ENCODE assay signal across 16 cellular contexts in genomic region chr10:35667270-35667889, GRCh38. TPM values are rescaled to one million over a fixed set of nuclear protein-coding genes. Genes with fewer than 3 reads are reported as not detected.
DNase-seq lines count a peak whose midpoint lies in the region; ATAC-seq, FAIRE-seq and TF ChIP-seq lines count a peak whose summit lies in the region.
"Had no signal": no experiment of that assay in that cellular context is flagged by ENCODE, and none has a peak within 500 bp of the region (broad histone marks: within the 10 kb centered on the region; RNA-seq: fewer than 3 reads in every experiment).

No MANE protein-coding gene starts in this region.

- H3K79me1 ChIP-seq in H9 (ENCODE audit: insufficient read depth, low read depth, low read length, poor library complexity, severe bottlenecking), result no peaks in the 10 kb centered on the region

- H2BK15ac ChIP-seq in H9 (ENCODE audit: low read depth, low read length), result no peak overlapping the region

- 91% methylated on average over 1 of the region's 4 CpGs for WGBS in H9 (ENCODE audit: extremely low coverage, insufficient read length, low lambda C conversion rate)
- 42% methylated on average over 4 of the region's 4 CpGs for WGBS in GM12878 (ENCODE audit: insufficient coverage, insufficient replicate concordance, low lambda C conversion rate, missing lambda C conversion rate)
- WGBS in suprapubic skin, result 81% methylated on average over 4 of the region's 4 CpGs

- RAD21 ChIA-PET in GM12878 (lab: Charles Lee; ENCODE audit: unreplicated experiment), result no interaction called here

- H3K14ac ChIP-seq in H9 (ENCODE audit: insufficient read depth, low read length), result no peak overlapping the region

- H3K79me2 ChIP-seq in H9 (ENCODE audit: insufficient read depth, low read length) (no peaks in the 10 kb centered on the region), GM12878 (ENCODE audit: control insufficient read depth, insufficient read depth, low read length) (no peaks in the 10 kb centered on the region)

- peak overlapping the region in 1 of 2 experiments; percentile 38; a peak in 2 of 5 replicates for H3K4me3 Mint-ChIP-seq in H9
- H3K4me3 Mint-ChIP-seq in glutamatergic neuron (ENCODE audit: unreplicated experiment), result peak overlapping the region; percentile 5
- H3K4me3 Mint-ChIP-seq in stimulated activated effector memory CD8-positive, alpha-beta T cell treated with anti-CD3 and anti-CD28 coated beads, Interleukin-12 subunit alpha, Interleukin-12 subunit beta, amount 100 ng/mL, for 72 hours, result no peak overlapping the region
- H3K4me3 Mint-ChIP-seq: CD4-positive, CD25-positive, alpha-beta regulatory T cell; IgD-negative memory B cell had no signal

- no peak overlapping the region for H3K4ac ChIP-seq in H9 (ENCODE audit: low read depth, low read length)

- no peak overlapping the region for H3K56ac ChIP-seq in H9 (ENCODE audit: insufficient read length, low read depth, low read length)

- H3K36me3 ChIP-seq in GM12878 (ENCODE audit: control insufficient read depth in 2 of 2, insufficient read depth in 2 of 2, low read length in 1 of 2), result no peaks in the 10 kb centered on the region
- H3K36me3 ChIP-seq in suprapubic skin, result no peaks in the 10 kb centered on the region
- H3K36me3 ChIP-seq: BLaER1 treated with 17β-estradiol and CSF1 and Interleukin-3, amounts not matched to agents 10 nM and 100 nM had no signal

- H2BK120ac ChIP-seq in H9 (ENCODE audit: low read depth, low read length, poor library complexity, severe bottlenecking), result no peak overlapping the region

- H3K27me3 ChIP-seq in H9 (ENCODE audit: insufficient read depth, low read length) (no peaks in the 10 kb centered on the region), GM12878 (replicated peaks in 1 of 2; ENCODE audit: control insufficient read depth in 2 of 2, insufficient read depth in 2 of 2, low read length in 1 of 2) (no peaks in the 10 kb centered on the region), suprapubic skin (peaks cover 4% of the 10 kb centered on the region)
- H3K27me3 ChIP-seq: BLaER1 treated with 17β-estradiol and CSF1 and Interleukin-3, amounts not matched to agents 10 nM and 100 nM had no signal

- FAIRE-seq in GM12878 (lab: Jason Lieb, UNC), result peak; percentile 7
- FAIRE-seq: GM12892 had no signal

- DNase-seq in H9 (no peak), GM12878 (ENCODE audit: low read depth, low spot score) (no peak), glutamatergic neuron (no peak), suprapubic skin (ENCODE audit: low spot score in 2 of 2) (no peak), SIG-M5 treated with dmso at 0.1 percent for 504 hours (lab: John Stamatoyannopoulos, UW; ENCODE audit: unreplicated experiment) (no peak)
- no peak for DNase-seq in stimulated activated effector memory CD8-positive, alpha-beta T cell treated with anti-CD3 and anti-CD28 coated beads, Interleukin-12 subunit alpha, Interleukin-12 subunit beta, amount 100 ng/mL, for 72 hours (ENCODE audit: low spot score in 2 of 2)
- DNase-seq: ACHN; CD4-positive, CD25-positive, alpha-beta regulatory T cell; DMS 273 treated with DMSO at 0.1 percent for 48 hours; KG1 had no signal

- H3K18ac ChIP-seq in H9 (ENCODE audit: insufficient read length, low read depth, low read length), result no peak overlapping the region

- in situ Hi-C loops in GM12878 (cut with MboI), result no loop called here

- H3K4me3 ChIP-seq in GM12878 (no peak overlapping the region), suprapubic skin (no peak overlapping the region)
- H3K4me3 ChIP-seq: BLaER1 treated with 17β-estradiol and CSF1 and Interleukin-3, amounts not matched to agents 10 nM and 100 nM had no signal

- H2BK20ac ChIP-seq in H9 (ENCODE audit: low read depth, low read length, poor library complexity, severe bottlenecking), result no peak overlapping the region

- H3K9me3 Mint-ChIP-seq in H9 (peaks cover 14 to 16% of the 10 kb centered on the region in 2 experiments), glutamatergic neuron (ENCODE audit: unreplicated experiment) (peaks cover 5% of the 10 kb centered on the region)
- peaks cover 11% of the 10 kb centered on the region for H3K9me3 Mint-ChIP-seq in stimulated activated effector memory CD8-positive, alpha-beta T cell treated with anti-CD3 and anti-CD28 coated beads, Interleukin-12 subunit alpha, Interleukin-12 subunit beta, amount 100 ng/mL, for 72 hours

- H2BK5ac ChIP-seq in H9 (ENCODE audit: insufficient read length, low read length), result no peak overlapping the region

- no peak overlapping the region for H3T11ph ChIP-seq in H9 (ENCODE audit: low read length)

- TF ChIP-seq EP300 in GM12878 (IDR thresholded peaks at IDR 0.05; ENCODE audit: borderline replicate concordance in 1 of 2, control insufficient read depth in 1 of 2, low read depth in 2 of 2, low read length in 2 of 2) (no peak), suprapubic skin (IDR thresholded peaks at IDR 0.05) (no peak)

- SMC1A ChIA-PET in GM12878 (lab: Charles Lee; ENCODE audit: uncharacterized antibody, unreplicated experiment), result no interaction called here

- no peak overlapping the region for H3K4me2 ChIP-seq in H9 (ENCODE audit: insufficient read depth, insufficient read length, low read length)
- H3K4me2 ChIP-seq in GM12878 (ENCODE audit: control insufficient read depth, insufficient read depth), result no peak overlapping the region
- H3K4me2 ChIP-seq: BLaER1 treated with 17β-estradiol and CSF1 and Interleukin-3, amounts not matched to agents 10 nM and 100 nM had no signal

- H3K23ac ChIP-seq in H9 (ENCODE audit: insufficient read length, low read depth, low read length), result no peak overlapping the region

- CTCF ChIA-PET in GM12878 (lab: Yijun Ruan, JAX), result no interaction called here

- POLR2A ChIA-PET in GM12878 (lab: Charles Lee), result no interaction called here

- intact Hi-C loops in GM12878 (cut with micrococcal nuclease; ENCODE audit: unreplicated experiment), result no loop called here

- no peak for TF ChIP-seq RAD21 in GM12878 (IDR thresholded peaks at IDR 0.05; ENCODE audit: insufficient read depth, low read depth, low read length)

- no peak overlapping the region for H2AFZ ChIP-seq in H9 (ENCODE audit: low read length)
- no peak overlapping the region for H2AFZ ChIP-seq in GM12878 (ENCODE audit: control insufficient read depth, low read depth, low read length)

- H4K5ac ChIP-seq in H9 (ENCODE audit: insufficient read length, low read depth, low read length), result no peak overlapping the region

- TF ChIP-seq POLR2A in GM12878 (IDR thresholded peaks at IDR 0.05; ENCODE audit: low read depth, low read length) (no peak), suprapubic skin (IDR thresholded peaks at IDR 0.05) (no peak)

- H3K4me1 ChIP-seq in H9 (ENCODE audit: insufficient read depth, low read length) (peaks cover 5% of the 10 kb centered on the region; the same call in 1 of the 2 replicates), GM12878 (ENCODE audit: control insufficient read depth, insufficient read depth, low read length) (no peaks in the 10 kb centered on the region), suprapubic skin (no peaks in the 10 kb centered on the region)
- H3K4me1 ChIP-seq: BLaER1 treated with 17β-estradiol and CSF1 and Interleukin-3, amounts not matched to agents 10 nM and 100 nM had no signal

- H2AK5ac ChIP-seq in H9 (ENCODE audit: insufficient read length, low read length), result no peak overlapping the region

- H4K20me1 ChIP-seq in H9 (ENCODE audit: control insufficient read depth, insufficient read depth, insufficient read length) (no peaks in the 10 kb centered on the region), GM12878 (ENCODE audit: control insufficient read depth, insufficient read depth) (no peaks in the 10 kb centered on the region)
- H4K20me1 ChIP-seq: BLaER1 treated with 17β-estradiol and CSF1 and Interleukin-3, amounts not matched to agents 10 nM and 100 nM had no signal

- TF ChIP-seq CTCF in H9 (conservative IDR thresholded peaks at IDR 0.05) (no peak), GM12878 (IDR thresholded peaks at IDR 0.05 in 2 of 3, conservative IDR thresholded peaks at IDR 0.05 in 1 of 3; ENCODE audit: control insufficient read depth in 2 of 3, extremely low read depth in 1 of 3, insufficient read depth in 1 of 3, low read depth in 3 of 3, low read length in 3 of 3) (no peak), glutamatergic neuron (IDR thresholded peaks at IDR 0.05; ENCODE audit: partially characterized antibody, unreplicated experiment) (no peak), suprapubic skin (IDR thresholded peaks at IDR 0.05) (no peak)

- H3K27ac ChIP-seq in H9 (ENCODE audit: insufficient read length, low read depth, low read length) (no peak overlapping the region), GM12878 (ENCODE audit: control insufficient read depth, insufficient read depth) (no peak overlapping the region), suprapubic skin (no peak overlapping the region)
- H3K27ac ChIP-seq: BLaER1 treated with 17β-estradiol and CSF1 and Interleukin-3, amounts not matched to agents 10 nM and 100 nM; HL-60 had no signal

- H3K27ac Mint-ChIP-seq in H9 (no peak overlapping the region; a peak in 1 of 7 replicates), glutamatergic neuron (ENCODE audit: unreplicated experiment) (no peak overlapping the region)
- H3K27ac Mint-ChIP-seq in stimulated activated effector memory CD8-positive, alpha-beta T cell treated with anti-CD3 and anti-CD28 coated beads, Interleukin-12 subunit alpha, Interleukin-12 subunit beta, amount 100 ng/mL, for 72 hours, result peak overlapping the region; percentile 62

- no peak overlapping the region for H4K91ac ChIP-seq in H9 (ENCODE audit: insufficient read length, low read depth, low read length)

- no TSS peak for BruUV-seq in GM12878 (replicated peaks; lab: Mats Ljungman, UMichigan)

- H3K23me2 ChIP-seq in H9 (ENCODE audit: insufficient read length, low read depth, low read length, poor library complexity, severe bottlenecking), result no peaks in the 10 kb centered on the region

- ATAC-seq in GM12878, result no peak
- no peak for ATAC-seq in stimulated activated effector memory CD8-positive, alpha-beta T cell treated with anti-CD3 and anti-CD28 coated beads, Interleukin-12 subunit alpha, Interleukin-12 subunit beta, amount 100 ng/mL, for 72 hours
- no peak for ATAC-seq in GM18873 (IDR thresholded peaks at IDR 0.05; ENCODE audit: low FRiP score, unreplicated experiment)
- ATAC-seq: HCT116 had no signal

- H4K8ac ChIP-seq in H9 (replicated peaks; ENCODE audit: insufficient read length, low read depth, low read length), result peak overlapping the region; percentile 70

- H3K36me3 Mint-ChIP-seq in H9 (ENCODE audit: insufficient read depth in 1 of 3, low read depth in 3 of 3) (peaks cover 7 to 15% (median 13%) of the 10 kb centered on the region in 3 experiments), glutamatergic neuron (ENCODE audit: unreplicated experiment) (peaks cover 14% of the 10 kb centered on the region)
- no peaks in the 10 kb centered on the region for H3K36me3 Mint-ChIP-seq in stimulated activated effector memory CD8-positive, alpha-beta T cell treated with anti-CD3 and anti-CD28 coated beads, Interleukin-12 subunit alpha, Interleukin-12 subunit beta, amount 100 ng/mL, for 72 hours
- H3K36me3 Mint-ChIP-seq: CD4-positive, CD25-positive, alpha-beta regulatory T cell; IgD-negative memory B cell had no signal

- H3K9ac ChIP-seq in H9 (ENCODE audit: extremely low read depth, insufficient read length, low read length) (no peak overlapping the region), GM12878 (ENCODE audit: control insufficient read depth, insufficient read depth, low read length) (no peak overlapping the region)
- H3K9ac ChIP-seq: BLaER1 treated with 17β-estradiol and CSF1 and Interleukin-3, amounts not matched to agents 10 nM and 100 nM had no signal

- H3K27me3 Mint-ChIP-seq in H9 (ENCODE audit: low read depth) (peaks cover 2% of the 10 kb centered on the region; the same call in 1 of the 2 replicates), glutamatergic neuron (ENCODE audit: unreplicated experiment) (peaks cover 6% of the 10 kb centered on the region)

- H3K9me3 ChIP-seq in H9 (ENCODE audit: control insufficient read depth, low read depth, low read length) (no peaks in the 10 kb centered on the region), GM12878 (replicated peaks; ENCODE audit: control insufficient read depth, insufficient read depth, low read length) (no peaks in the 10 kb centered on the region; the same call in 2 of the 3 replicates), suprapubic skin (no peaks in the 10 kb centered on the region)

- H3K4me1 Mint-ChIP-seq in H9, result peaks cover 37 to 45% of the 10 kb centered on the region in 2 experiments
- H3K4me1 Mint-ChIP-seq in glutamatergic neuron (ENCODE audit: low read depth, unreplicated experiment), result no peaks in the 10 kb centered on the region
- H3K4me1 Mint-ChIP-seq in stimulated activated effector memory CD8-positive, alpha-beta T cell treated with anti-CD3 and anti-CD28 coated beads, Interleukin-12 subunit alpha, Interleukin-12 subunit beta, amount 100 ng/mL, for 72 hours, result no peaks in the 10 kb centered on the region
- H3K4me1 Mint-ChIP-seq: IgD-negative memory B cell had no signal

- H2BK12ac ChIP-seq in H9 (ENCODE audit: insufficient read length, low read depth, low read length), result no peak overlapping the region

RNA-seq across cellular contexts. Expression of gene FZD8, which starts 25.3 kb away (rescaled TPM):
- total RNA-seq in H9 (2021) (13.8 and 15.1 TPM in 2 replicates), GM12878 (2014; rRNA removed) (0.44 and 0.51 TPM in 2 replicates), GM12878 (2014; rRNA removed; fragmentation: Illumina TruSeq; extraction: Trizol) (0.09 TPM in 2 replicates), GM12878 (2021) (0.37 and 0.72 TPM in 2 replicates), glutamatergic neuron (ENCODE audit: unreplicated experiment) (8.9 TPM), suprapubic skin (10 to 100 TPM in 1 of 4 donors, 1 to 10 TPM in 3; 3.5 to 10.3 (median 6.0) TPM)
- not detected in 2 replicates for total RNA-seq in GM12878 (2013; cell fraction: nucleolus; rRNA removed)
- not detected for polyA plus RNA-seq in GM12878 (2011; ENCODE audit: low read depth)
- polyA plus RNA-seq in GM12878 (2011; rRNA removed) (0.43 and 0.53 TPM in 2 replicates), GM12878 (2014; fragmentation: Illumina TruSeq; extraction: Trizol) (0.03 TPM in 1 of 2 replicates, not detected in the other), GM12878 (2014; fragmentation: Nextera tagmentation; extraction: Ambion mirVana) (under 1 TPM in 1 of 2 experiments, not detected in 1; 0.04 TPM), GM12878 (2014; rRNA removed) (0.08 and 0.10 TPM in 2 replicates), GM12878 (2016; fragmentation: Nextera tagmentation; extraction: Ambion mirVana) (not detected)
- 0.55 and 0.85 TPM in 2 replicates for polyA plus RNA-seq in GM12878 (2011; cell fraction: cytosol; rRNA removed)
- 2.6 and 3.1 TPM in 2 replicates for polyA plus RNA-seq in GM12878 (2011; cell fraction: nucleus; rRNA removed)
- 0.08 and 0.12 TPM in 2 replicates for polyA plus RNA-seq in GM12878 (2012)
- 1.1 and 2.2 TPM in 2 replicates for polyA minus RNA-seq in GM12878 (2011; rRNA and poly(A)+ RNA removed)
- 0.94 and 1.5 TPM in 2 replicates for polyA minus RNA-seq in GM12878 (2011; cell fraction: cytosol; rRNA and poly(A)+ RNA removed)
- polyA minus RNA-seq in GM12878 (2011; cell fraction: nucleus; rRNA and poly(A)+ RNA removed), result 5.0 and 8.9 TPM in 2 replicates
- polyA plus RNA-seq: CD4-positive, CD25-positive, alpha-beta regulatory T cell; IgD-negative memory B cell had no signal
